8 cellular contexts compared by ENCODE assay signal in genomic region chr10:96130326-96130758, GRCh38. TPM values are rescaled to one million over a fixed set of nuclear protein-coding genes. Genes with fewer than 3 reads are reported as not detected.
DNase-seq lines count a peak whose midpoint lies in the region; ATAC-seq and TF ChIP-seq lines count a peak whose summit lies in the region.

No MANE protein-coding gene starts in this region.

- no peaks in the 10 kb centered on the region for H3K79me1 ChIP-seq in neuronal stem cell (ENCODE audit: low read depth, low read length)

- no TSS peak for BruUV-seq in OCI-LY7 (replicated peaks; lab: Mats Ljungman, UMichigan)

- H3K4me3 ChIP-seq in OCI-LY7 (ENCODE audit: low read depth, low read length, poor library complexity, severe bottlenecking), result peak overlapping the region; percentile 73
- peak overlapping the region; percentile 87 for H3K4me3 ChIP-seq in fibroblast of the aortic adventitia (ENCODE audit: low read depth, low read length)
- H3K4me3 ChIP-seq in neuronal stem cell (ENCODE audit: low read length in 2 of 2), result peak overlapping the region; percentile 92
- peak overlapping the region; percentile 96 for H3K4me3 ChIP-seq in thymus (ENCODE audit: low read length)

- H3K9me3 ChIP-seq in OCI-LY7 (ENCODE audit: low read length), result no peaks in the 10 kb centered on the region
- H3K9me3 ChIP-seq in neuronal stem cell (replicated peaks in 1 of 2; ENCODE audit: control insufficient read depth in 2 of 2, insufficient read depth in 1 of 2, low read depth in 1 of 2, low read length in 2 of 2), result no peaks in the 10 kb centered on the region
- H3K9me3 ChIP-seq in thymus (ENCODE audit: control insufficient read depth), result peaks cover 3% of the 10 kb centered on the region

- DNase-seq in COLO668 (lab: John Stamatoyannopoulos, UW; ENCODE audit: unreplicated experiment), result peak; percentile 81
- DNase-seq in OCI-LY7 (ENCODE audit: low spot score), result peak; percentile 92
- DNase-seq in activated T-cell treated with anti-CD3 and anti-CD28 coated beads, Interleukin-2, amount 50 U/mL, for 72 hours, result peak; percentile 78 to 87
- DNase-seq in fibroblast of the aortic adventitia (ENCODE audit: low read depth), result no peak
- no peak for DNase-seq in neuronal stem cell (ENCODE audit: low spot score)

- no peak overlapping the region for H4K8ac ChIP-seq in neuronal stem cell (ENCODE audit: low read depth, low read length)

- TF ChIP-seq CTCF in OCI-LY7 (conservative IDR thresholded peaks at IDR 0.05; ENCODE audit: low read length), result 0 out of 2 replicates have a peak, but pooled peaks have one; percentile 23
- TF ChIP-seq CTCF in fibroblast of the aortic adventitia (IDR thresholded peaks at IDR 0.05; ENCODE audit: insufficient read depth, low read length), result no peak

- peak overlapping the region; percentile 99 for H3K18ac ChIP-seq in neuronal stem cell (ENCODE audit: low read length)

- H2BK12ac ChIP-seq in neuronal stem cell (ENCODE audit: low read length), result no peak overlapping the region

- intact Hi-C loops in OCI-LY7 (cut with micrococcal nuclease; ENCODE audit: unreplicated experiment), result loop anchor here (1.0 to 5.0 kb wide), 3 partner anchors 40 to 162 kb away; no protein-coding TSS in a partner anchor

- H3K4ac ChIP-seq in neuronal stem cell (ENCODE audit: low read length), result no peak overlapping the region

- POLR2A ChIA-PET in OCI-LY7 (lab: Charles Lee), result interaction anchor here (0.6 to 2.3 kb wide), 8 partner anchors 11 to 209 kb away, joined by 3 to 32 read pairs (median 4); no protein-coding TSS in a partner anchor

- peak overlapping the region; percentile 99 for H3K27ac Mint-ChIP-seq in activated T-cell treated with anti-CD3 and anti-CD28 coated beads, Interleukin-2, amount 50 U/mL, for 72 hours

- H3K27me3 Mint-ChIP-seq in activated T-cell treated with anti-CD3 and anti-CD28 coated beads, Interleukin-2, amount 50 U/mL, for 72 hours (ENCODE audit: low read depth), result peaks cover 22% of the 10 kb centered on the region

- peak overlapping the region; percentile 65 for H2BK120ac ChIP-seq in neuronal stem cell (ENCODE audit: low read depth, low read length)

- no peaks in the 10 kb centered on the region for H3K9me3 Mint-ChIP-seq in activated T-cell treated with anti-CD3 and anti-CD28 coated beads, Interleukin-2, amount 50 U/mL, for 72 hours

- peak; percentile 63 for ATAC-seq in GM19438 (IDR thresholded peaks at IDR 0.05; ENCODE audit: low read depth, unreplicated experiment)
- peak; percentile 55 for ATAC-seq in HG03520 (IDR thresholded peaks at IDR 0.05; ENCODE audit: unreplicated experiment)
- ATAC-seq in activated T-cell treated with anti-CD3 and anti-CD28 coated beads, Interleukin-2, amount 50 U/mL, for 72 hours (replicated peaks in 1 of 2), result peak; percentile 79 to 83

- H3K27ac ChIP-seq in OCI-LY7 (ENCODE audit: low read depth, low read length, poor library complexity, severe bottlenecking), result peak overlapping the region; percentile 92
- H3K27ac ChIP-seq in neuronal stem cell (replicated peaks; ENCODE audit: low read length), result peak overlapping the region; percentile 99
- H3K27ac ChIP-seq in thymus (ENCODE audit: low read depth), result peak overlapping the region; percentile 100

- H2BK5ac ChIP-seq in neuronal stem cell (ENCODE audit: low read length), result peak overlapping the region; percentile 97

- H2BK15ac ChIP-seq in neuronal stem cell (ENCODE audit: low read length), result peak overlapping the region; percentile 74

- H3K9me2 ChIP-seq in OCI-LY7 (ENCODE audit: insufficient read depth, low read length), result no peaks in the 10 kb centered on the region

- peak overlapping the region; percentile 84 for H3K9ac ChIP-seq in neuronal stem cell (ENCODE audit: low read depth, low read length, poor library complexity)

- peaks cover 26% of the 10 kb centered on the region; the same call in 1 of the 2 replicates for H3K79me2 ChIP-seq in OCI-LY7 (ENCODE audit: insufficient read depth, low read depth, low read length)

- H3K4me1 ChIP-seq in OCI-LY7 (ENCODE audit: insufficient read depth, low read length, poor library complexity, severe bottlenecking) (peaks cover 28% of the 10 kb centered on the region), neuronal stem cell (ENCODE audit: control insufficient read depth in 2 of 2, insufficient read depth in 1 of 2, low read depth in 1 of 2, low read length in 2 of 2) (peaks cover 0 to 2% of the 10 kb centered on the region in 2 donors), thymus (ENCODE audit: control insufficient read depth, insufficient read depth, low read length) (peaks cover 3% of the 10 kb centered on the region)

- peak overlapping the region; percentile 95 to 99 for H3K4me3 Mint-ChIP-seq in activated T-cell treated with anti-CD3 and anti-CD28 coated beads, Interleukin-2, amount 50 U/mL, for 72 hours

- H2AK5ac ChIP-seq in neuronal stem cell (ENCODE audit: low read depth, low read length), result no peak overlapping the region

- no CpG with 5 or more reads among the region's 38 CpGs for WGBS in neuronal stem cell (ENCODE audit: extremely low coverage in 2 of 2, insufficient read length in 2 of 2, insufficient replicate concordance in 1 of 2), 2 donors
- WGBS in thymus, result under 1% methylated on average over 38 of the region's 38 CpGs

- H3K36me3 ChIP-seq in OCI-LY7 (ENCODE audit: insufficient read depth, low read length) (peaks cover 28% of the 10 kb centered on the region), neuronal stem cell (replicated peaks in 1 of 2; ENCODE audit: control insufficient read depth in 2 of 2, insufficient read depth in 2 of 2, low read length in 2 of 2) (peaks cover 4 to 30% of the 10 kb centered on the region in 2 donors), thymus (ENCODE audit: control insufficient read depth, insufficient read depth) (peaks cover 7% of the 10 kb centered on the region)

- H4K91ac ChIP-seq in neuronal stem cell (ENCODE audit: low read depth, low read length, poor library complexity), result no peak overlapping the region

- no peak overlapping the region for H3K14ac ChIP-seq in neuronal stem cell (ENCODE audit: low read length)

- H3K23ac ChIP-seq in neuronal stem cell (ENCODE audit: low read depth, low read length, poor library complexity), result peak overlapping the region; percentile 73

- H3K27me3 ChIP-seq in neuronal stem cell (ENCODE audit: control insufficient read depth in 3 of 3, insufficient read depth in 3 of 3, low read depth in 1 of 3, low read length in 3 of 3) (no peaks in the 10 kb centered on the region), thymus (ENCODE audit: control insufficient read depth, insufficient read depth) (peaks cover 9% of the 10 kb centered on the region)

- H4K20me1 ChIP-seq in OCI-LY7 (ENCODE audit: insufficient read depth, low read length), result no peaks in the 10 kb centered on the region

- peaks cover 28% of the 10 kb centered on the region for H3K4me1 Mint-ChIP-seq in activated T-cell treated with anti-CD3 and anti-CD28 coated beads, Interleukin-2, amount 50 U/mL, for 72 hours (ENCODE audit: low read depth)

- peak overlapping the region; percentile 91 for H2AFZ ChIP-seq in OCI-LY7 (ENCODE audit: low read length)
- peak overlapping the region; percentile 98 for H2AFZ ChIP-seq in neuronal stem cell (ENCODE audit: low read length)

- peaks cover 9 to 16% of the 10 kb centered on the region in 2 donors for H3K36me3 Mint-ChIP-seq in activated T-cell treated with anti-CD3 and anti-CD28 coated beads, Interleukin-2, amount 50 U/mL, for 72 hours (ENCODE audit: insufficient read depth in 2 of 2)

- CTCF ChIA-PET in OCI-LY7 (lab: Charles Lee; ENCODE audit: unreplicated experiment), result no interaction called here

- H3K4me2 ChIP-seq in OCI-LY7 (ENCODE audit: low read length), result peak overlapping the region; percentile 82
- peak overlapping the region; percentile 74 for H3K4me2 ChIP-seq in neuronal stem cell (ENCODE audit: insufficient read depth, low read length, poor library complexity, severe bottlenecking)

RNA-seq across cellular contexts. Expression of gene ZNF518A, which starts 0.2 kb away (rescaled TPM):
- total RNA-seq in OCI-LY7 (2014; rRNA removed; shearing (Covaris generic)), result 19.0 and 19.4 TPM in 2 replicates
- total RNA-seq in OCI-LY7 (2022) (19.7 and 24.7 TPM in 2 replicates), fibroblast of the aortic adventitia (ENCODE audit: low replicate concordance) (8.6 and 20.8 TPM in 2 replicates)
- 10 to 100 TPM; 26.6 to 34.7 TPM for total RNA-seq in activated T-cell treated with anti-CD3 and anti-CD28 coated beads, Interleukin-2, amount 50 U/mL, for 72 hours
- 15.4 TPM for polyA plus RNA-seq in neuronal stem cell (2013, experiment 1 of 2)
- 17.9 TPM for polyA plus RNA-seq in neuronal stem cell (2013, experiment 2 of 2)
- polyA plus RNA-seq in thymus, result 15.8 TPM

Comparison
In these comparisons a context has a peak if more than half of its experiments do, and no peak if none do; other contexts are left out.
1. DNase-seq: peak in COLO668 (single experiment), OCI-LY7 (single experiment) and activated T-cell treated with anti-CD3 and anti-CD28 coated beads, Interleukin-2, amount 50 U/mL, for 72 hours (2 of 2); none in fibroblast of the aortic adventitia (single experiment) and neuronal stem cell (single experiment).
2. Peak in every context shown above with its lines, with median percentiles within 50 percentile points of each other: ATAC-seq, H3K27ac ChIP-seq and H3K4me3 ChIP-seq.